Comparison of ENCODE assay signal across 21 cellular contexts in the genomic region with DNA sequence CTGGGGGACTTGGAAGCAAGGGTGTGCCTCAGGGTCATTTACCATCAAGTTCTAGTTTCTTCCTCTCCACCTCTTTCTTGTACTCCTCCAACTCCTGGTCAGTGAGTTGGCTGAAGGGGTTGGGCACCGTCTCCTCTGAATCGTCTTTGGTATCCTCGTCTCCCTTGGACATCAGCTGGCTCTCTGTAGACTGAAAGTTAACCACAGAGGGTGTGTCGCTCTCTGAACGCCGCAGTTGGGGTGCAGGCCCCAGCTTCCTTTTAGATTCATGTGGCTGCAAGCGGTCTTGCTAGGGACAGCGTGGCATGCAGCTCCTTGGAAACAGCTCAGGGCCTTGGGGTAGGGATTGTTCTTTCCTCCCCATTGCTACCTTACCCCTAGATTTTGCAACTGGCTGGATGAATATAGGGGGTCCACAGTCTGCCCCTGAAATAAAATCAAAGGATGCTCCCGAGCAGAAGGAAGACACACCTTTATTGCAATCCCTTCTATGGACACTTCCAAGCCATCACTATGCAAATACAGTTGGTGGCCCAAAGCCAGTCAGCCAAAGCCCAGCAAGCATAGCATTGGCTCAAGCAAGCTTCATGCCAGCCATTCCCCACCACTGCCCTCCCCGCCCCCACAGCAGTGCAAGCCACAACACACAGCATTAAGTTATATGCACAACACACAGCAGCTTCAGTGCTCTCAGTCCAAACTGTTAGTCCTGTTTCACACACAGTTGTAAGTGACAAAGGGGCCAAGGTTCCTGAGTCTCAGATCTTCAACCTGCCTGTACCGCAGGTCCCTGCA.
DNase-seq lines count a peak whose midpoint lies in the region; ATAC-seq, FAIRE-seq and TF ChIP-seq lines count a peak whose summit lies in the region.
"Had no signal": no experiment of that assay in that cellular context is flagged by ENCODE, and none has a peak within 500 bp of the region (broad histone marks: within the 10 kb centered on the region; RNA-seq: fewer than 3 reads in every experiment).

No MANE protein-coding gene starts in this region.

- H3K27ac ChIP-seq in endodermal cell (ENCODE audit: low read depth, low read length): no peak overlapping the region
- H3K27ac ChIP-seq: 22Rv1, A549, BLaER1, HL-60 had no signal

- H3K27me3 Mint-ChIP-seq in activated CD4-positive, alpha-beta T cell treated with anti-CD3 and anti-CD28 coated beads, Interleukin-2, amount 10 ng/mL, durations not matched to agents 7 days and 5 days: no peaks in the 10 kb centered on the region
- no peaks in the 10 kb centered on the region for H3K27me3 Mint-ChIP-seq in endodermal cell (ENCODE audit: insufficient read depth)

- TF ChIP-seq POLR2A in GM18505 (IDR thresholded peaks at IDR 0.05; ENCODE audit: borderline replicate concordance, extremely low read depth, insufficient read depth, insufficient read length): no peak

- no peak for ATAC-seq in HG03521 (IDR thresholded peaks at IDR 0.05; ENCODE audit: unreplicated experiment)
- ATAC-seq in GM18505 (IDR thresholded peaks at IDR 0.05; ENCODE audit: unreplicated experiment): no peak
- ATAC-seq: A549, K562 had no signal

- CTCF ChIA-PET in activated CD4-positive, alpha-beta T cell treated with anti-CD3 and anti-CD28 coated beads, Interleukin-2, amount 10 ng/mL, durations not matched to agents 7 days and 5 days (lab: Charles Lee): interaction anchor here (0.9 to 2.2 kb wide), 2 partner anchors 12 to 15 kb away, joined by 3 to 10 read pairs; no protein-coding TSS in a partner anchor

- intact Hi-C loops in posterior vena cava (cut with DNase I): no loop called here

- peaks cover 8% of the 10 kb centered on the region for H3K4me1 Mint-ChIP-seq in activated CD4-positive, alpha-beta T cell treated with anti-CD3 and anti-CD28 coated beads, Interleukin-2, amount 10 ng/mL, durations not matched to agents 7 days and 5 days
- H3K4me1 Mint-ChIP-seq in endodermal cell: no peaks in the 10 kb centered on the region
- H3K4me1 Mint-ChIP-seq: CD4-positive, alpha-beta memory T cell had no signal

- no peaks in the 10 kb centered on the region for H3K36me3 ChIP-seq in endodermal cell (ENCODE audit: control insufficient read depth, insufficient read depth, low read length)

- peak overlapping the region; percentile 26 for H3K27ac Mint-ChIP-seq in activated CD4-positive, alpha-beta T cell treated with anti-CD3 and anti-CD28 coated beads, Interleukin-2, amount 10 ng/mL, durations not matched to agents 7 days and 5 days
- H3K27ac Mint-ChIP-seq in endodermal cell: no peak overlapping the region
- H3K27ac Mint-ChIP-seq: CD4-positive, alpha-beta memory T cell had no signal

- H3K4me3 Mint-ChIP-seq in activated CD4-positive, alpha-beta T cell treated with anti-CD3 and anti-CD28 coated beads, Interleukin-2, amount 10 ng/mL, durations not matched to agents 7 days and 5 days: no peak overlapping the region
- no peak overlapping the region for H3K4me3 Mint-ChIP-seq in endodermal cell
- H3K4me3 Mint-ChIP-seq: CD14-positive monocyte; CD4-positive, alpha-beta memory T cell had no signal

- no peaks in the 10 kb centered on the region for H3K9me3 ChIP-seq in endodermal cell (ENCODE audit: control insufficient read depth, low read length)
- H3K9me3 ChIP-seq: A549, BLaER1 had no signal

- H3K36me3 Mint-ChIP-seq in activated CD4-positive, alpha-beta T cell treated with anti-CD3 and anti-CD28 coated beads, Interleukin-2, amount 10 ng/mL, durations not matched to agents 7 days and 5 days (ENCODE audit: low read depth): no peaks in the 10 kb centered on the region
- peaks cover 10% of the 10 kb centered on the region for H3K36me3 Mint-ChIP-seq in endodermal cell (ENCODE audit: low read depth)
- H3K36me3 Mint-ChIP-seq: CD14-positive monocyte; CD4-positive, alpha-beta memory T cell had no signal

- FAIRE-seq in HTR-8/SVneo (lab: Jason Lieb, UNC): peak; percentile 48
- FAIRE-seq: A549, GM12891, GM18507, K562 had no signal

- no peak for TF ChIP-seq CTCF in endodermal cell (conservative IDR thresholded peaks at IDR 0.05)

- no peaks in the 10 kb centered on the region for H3K9me3 Mint-ChIP-seq in activated CD4-positive, alpha-beta T cell treated with anti-CD3 and anti-CD28 coated beads, Interleukin-2, amount 10 ng/mL, durations not matched to agents 7 days and 5 days
- no peaks in the 10 kb centered on the region for H3K9me3 Mint-ChIP-seq in endodermal cell

- POLR2A ChIA-PET in activated CD4-positive, alpha-beta T cell treated with anti-CD3 and anti-CD28 coated beads, Interleukin-2, amount 10 ng/mL, durations not matched to agents 7 days and 5 days (lab: Charles Lee): no interaction called here

- H3K4me3 ChIP-seq in endodermal cell (ENCODE audit: low read length): no peak overlapping the region
- H3K4me3 ChIP-seq: A549, BLaER1, K562 had no signal

- no peaks in the 10 kb centered on the region for H3K4me1 ChIP-seq in endodermal cell (ENCODE audit: control insufficient read depth, insufficient read depth, low read length)
- H3K4me1 ChIP-seq: BLaER1 had no signal

- 90 to 96% methylated on average over 7 to 11 of the region's 11 CpGs for WGBS in endodermal cell (ENCODE audit: insufficient coverage in 1 of 2, insufficient read length in 1 of 2), 2 experiments

- no peak overlapping the region for H3K9ac ChIP-seq in endodermal cell (ENCODE audit: extremely low read depth, low read length, poor library complexity, severe bottlenecking)
- H3K9ac ChIP-seq: BLaER1 had no signal

- H3K27me3 ChIP-seq in endodermal cell (ENCODE audit: control insufficient read depth, insufficient read depth, low read length, poor library complexity, severe bottlenecking): no peaks in the 10 kb centered on the region
- H3K27me3 ChIP-seq: BLaER1 had no signal

- no peak for DNase-seq in activated CD4-positive, alpha-beta T cell treated with anti-CD3 and anti-CD28 coated beads, Interleukin-2, amount 10 ng/mL, durations not matched to agents 7 days and 5 days
- no peak for DNase-seq in activated CD4-positive, alpha-beta T cell treated with anti-CD3 and anti-CD28 coated beads, Interleukin-2, amount 50 U/mL, for 1 hour
- DNase-seq in HTR-8/SVneo (ENCODE audit: insufficient read length, low spot score) (no peak), endodermal cell (peak; percentile 24), posterior vena cava (ENCODE audit: low spot score) (peak; percentile 45), D341Med (ENCODE audit: low spot score) (no peak)
- DNase-seq: CD4-positive, alpha-beta memory T cell; DMS79 treated with DMSO at 0.1 percent for 48 hours; GOT3; H7; IMR-90 had no signal

Comparison
In these comparisons a context has a peak if more than half of its experiments do, and no peak if none do; other contexts are left out.
1. DNase-seq: peak in endodermal cell (single experiment) and posterior vena cava (single experiment); none in activated CD4-positive, alpha-beta T cell treated with anti-CD3 and anti-CD28 coated beads, Interleukin-2, amount 10 ng/mL, durations not matched to agents 7 days and 5 days (single experiment), activated CD4-positive, alpha-beta T cell treated with anti-CD3 and anti-CD28 coated beads, Interleukin-2, amount 50 U/mL, for 1 hour (single experiment), HTR-8/SVneo (single experiment) and D341Med (single experiment).